In the genomic region with DNA sequence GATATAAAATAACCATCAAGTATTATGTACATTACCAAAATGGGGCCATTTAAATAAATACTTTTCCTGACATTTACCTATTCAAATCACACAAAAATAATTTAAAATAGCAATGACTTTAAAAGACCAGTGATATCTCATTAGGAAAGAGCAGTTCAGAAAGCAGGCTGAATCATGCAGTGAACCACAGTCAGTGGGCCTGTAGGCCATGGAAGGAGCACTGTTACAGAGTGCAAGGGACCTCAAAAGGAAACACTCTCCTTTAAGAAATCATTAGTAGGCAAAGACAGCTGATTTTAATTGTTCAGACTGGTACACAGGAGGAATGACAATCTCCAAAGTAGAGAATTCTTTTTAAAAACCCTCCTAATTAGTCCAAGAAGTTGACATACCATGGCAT, we compare ENCODE assay signal across 25 cellular contexts.
"Had no signal": no experiment of that assay in that cellular context is flagged by ENCODE, and none has a peak within 500 bp of the region (broad histone marks: within the 10 kb centered on the region; RNA-seq: fewer than 3 reads in every experiment).

No MANE protein-coding gene starts in this region.

- H3K4me2 ChIP-seq: KMS-11, SK-N-SH had no signal

- H3K9ac ChIP-seq: KMS-11, SK-N-SH had no signal

- H3K9me3 ChIP-seq: SK-N-SH had no signal

- H3K27ac ChIP-seq: KMS-11, WERI-Rb-1 had no signal

- H3K9me3 Mint-ChIP-seq: activated naive CD4-positive, alpha-beta T cell treated with anti-CD3 and anti-CD28 coated beads, Interleukin-2, amount 50 U/mL, for 24 hours; activated T-cell treated with anti-CD3 and anti-CD28 coated beads, Interleukin-2, amount 50 U/mL, for 24 hours had no signal

- H3K4me3 Mint-ChIP-seq: activated CD4-positive, alpha-beta T cell treated with anti-CD3 and anti-CD28 coated beads for 36 hours; activated CD8-positive, alpha-beta T cell treated with anti-CD3 and anti-CD28 coated beads for 36 hours; activated naive CD4-positive, alpha-beta T cell treated with anti-CD3 and anti-CD28 coated beads, Interleukin-2, amount 50 U/mL, for 24 hours; activated T-cell treated with anti-CD3 and anti-CD28 coated beads, Interleukin-2, amount 50 U/mL, for 24 hours; activated T-helper 1 cell treated with anti-CD3 and anti-CD28 coated beads, Interleukin-12 subunit alpha, Interleukin-12 subunit beta, Interleukin-2, Interleukin-4 antibody, amounts not matched to agents 30 ng/mL and 10 ng/mL and 1 ng/mL, durations not matched to agents 14 hours and 24 hours and 36 hours had no signal

- H3K36me3 ChIP-seq: WERI-Rb-1 had no signal

- H3K27me3 Mint-ChIP-seq: activated CD4-positive, alpha-beta T cell treated with anti-CD3 and anti-CD28 coated beads for 36 hours; activated CD8-positive, alpha-beta T cell treated with anti-CD3 and anti-CD28 coated beads for 36 hours; activated naive CD4-positive, alpha-beta T cell treated with anti-CD3 and anti-CD28 coated beads, Interleukin-2, amount 50 U/mL, for 24 hours; activated T-cell treated with anti-CD3 and anti-CD28 coated beads, Interleukin-2, amount 50 U/mL, for 24 hours had no signal

- ATAC-seq: activated CD4-positive, alpha-beta T cell treated with anti-CD3 and anti-CD28 coated beads for 36 hours; activated CD8-positive, alpha-beta T cell treated with anti-CD3 and anti-CD28 coated beads for 36 hours; Panc1; Right ventricle myocardium inferior had no signal

- DNase-seq: activated CD4-positive, alpha-beta T cell treated with anti-CD3 and anti-CD28 coated beads for 36 hours; activated CD8-positive, alpha-beta T cell treated with anti-CD3 and anti-CD28 coated beads for 36 hours; activated effector memory CD4-positive, alpha-beta T cell treated with Interleukin-2 at 50 U/mL for 16 hours; activated naive CD4-positive, alpha-beta T cell; activated T-cell treated with anti-CD3 and anti-CD28 coated beads, Interleukin-2, amount 50 U/mL, for 24 hours; caudate nucleus; MM.1S; NCI-H1105 treated with DMSO at 0.1 percent for 48 hours; NCI-H1436 treated with DMSO at 0.1 percent for 48 hours; NCI-H187; NCI-H2081 treated with DMSO at 0.1 percent for 48 hours; NCI-H2227 treated with DMSO at 0.1 percent for 48 hours; NCI-H446 treated with DMSO at 0.1 percent for 48 hours; NCI-H524 treated with DMSO at 0.1 percent for 48 hours; NK-92 treated with Interleukin-12 subunit alpha and Interleukin-12 subunit beta, amount 100 ng/mL, for 24 hours; OCI-M1; RPMI8226; SK-N-SH; T-helper 1 cell; WERI-Rb-1 had no signal

- H3K27ac Mint-ChIP-seq: activated CD4-positive, alpha-beta T cell treated with anti-CD3 and anti-CD28 coated beads for 36 hours; activated CD8-positive, alpha-beta T cell treated with anti-CD3 and anti-CD28 coated beads for 36 hours; activated naive CD4-positive, alpha-beta T cell treated with anti-CD3 and anti-CD28 coated beads, Interleukin-2, amount 50 U/mL, for 24 hours; activated T-cell treated with anti-CD3 and anti-CD28 coated beads, Interleukin-2, amount 50 U/mL, for 24 hours; activated T-helper 1 cell treated with anti-CD3 and anti-CD28 coated beads, Interleukin-12 subunit alpha, Interleukin-12 subunit beta, Interleukin-2, Interleukin-4 antibody, amounts not matched to agents 30 ng/mL and 10 ng/mL and 1 ng/mL, durations not matched to agents 14 hours and 24 hours and 36 hours had no signal
